ENCODE assay signal across 8 cellular contexts in the genomic region with DNA sequence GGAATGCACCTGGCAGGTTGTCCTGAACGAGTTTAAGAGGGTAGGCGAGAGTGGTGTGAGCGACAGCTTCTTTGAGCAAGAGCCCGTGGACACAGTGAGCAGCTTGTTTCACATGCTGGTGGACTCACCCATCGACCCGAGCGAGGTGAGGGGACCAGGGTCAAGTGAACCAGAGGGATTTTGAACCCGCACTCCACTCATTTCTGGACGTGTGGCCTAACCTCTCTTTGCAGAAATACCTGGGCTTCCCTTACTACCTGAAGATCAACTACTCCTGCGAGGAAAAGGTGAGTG. TPM values are rescaled to one million over a fixed set of nuclear protein-coding genes. Genes with fewer than 3 reads are reported as not detected.
DNase-seq lines count a peak whose midpoint lies in the region; ATAC-seq, FAIRE-seq and TF ChIP-seq lines count a peak whose summit lies in the region.

No MANE protein-coding gene starts in this region.

- H3K9me3 Mint-ChIP-seq in HFFc6 (no peaks in the 10 kb centered on the region), brain (peaks cover 0 to 4% (median 0%) of the 10 kb centered on the region in 5 experiments)

- TF ChIP-seq RAD21 in A549 (conservative IDR thresholded peaks at IDR 0.05 in 1 of 2, IDR thresholded peaks at IDR 0.05 in 1 of 2): no peak

- CTCF ChIA-PET in A549 (lab: Yijun Ruan, JAX): interaction anchor here (0.7 to 3.3 kb wide), 8 partner anchors 21 to 195 kb away, joined by 3 to 25 read pairs (median 4); partner anchors contain the start of genes FAM98C and PSMD8

- H3K4me3 Mint-ChIP-seq in HFFc6 (peak overlapping the region; percentile 96), brain (peak overlapping the region; percentile 93 to 99 (median 96))

- ATAC-seq in A549 (no peak), HG02870 (IDR thresholded peaks at IDR 0.05; ENCODE audit: unreplicated experiment) (no peak), esophagus mucosa (no peak)

- DNase-seq in A549 (ENCODE audit: low read depth in 1 of 2, low spot score in 1 of 2) (peak in 1 of 2 experiments; percentile 35), HFFc6 (no peak), NK-92 (lab: John Stamatoyannopoulos, UW; ENCODE audit: unreplicated experiment) (no peak)
- no peak for DNase-seq in stimulated activated CD4-positive, alpha-beta T cell treated with anti-CD3 and anti-CD28 coated beads, Interleukin-12 subunit alpha, Interleukin-12 subunit beta, amount 100 ng/mL, for 4 hours

- 60% methylated on average over 10 of the region's 10 CpGs for WGBS in A549 (ENCODE audit: missing lambda C conversion rate)

- no peak for TF ChIP-seq EP300 in A549 (IDR thresholded peaks at IDR 0.05)

- H3K4me1 Mint-ChIP-seq in HFFc6 (ENCODE audit: low read depth) (peaks cover 17% of the 10 kb centered on the region), brain (peaks cover 40% of the 10 kb centered on the region)

- peak overlapping the region; percentile 27 to 69; a peak in 3 of 6 replicates for H3K27ac ChIP-seq in A549
- peak overlapping the region; percentile 59 to 99 for H3K27ac ChIP-seq in mucosa of rectum (ENCODE audit: low read depth in 2 of 2, low read length in 2 of 2)

- H3K27ac Mint-ChIP-seq in HFFc6 (no peak overlapping the region), brain (peak overlapping the region; percentile 94 to 99 (median 97))

- POLR2A ChIA-PET in A549 (lab: Yijun Ruan, JAX): no interaction called here

- peak overlapping the region; percentile 24 to 64 for H3K9ac ChIP-seq in mucosa of rectum (ENCODE audit: low read depth in 1 of 2, low read length in 2 of 2)

- no peaks in the 10 kb centered on the region for H3K9me3 ChIP-seq in A549
- no peaks in the 10 kb centered on the region for H3K9me3 ChIP-seq in mucosa of rectum (ENCODE audit: control insufficient read depth in 2 of 2, low read length in 2 of 2)

- peaks cover 0 to 4% of the 10 kb centered on the region in 2 donors for H3K36me3 ChIP-seq in mucosa of rectum (ENCODE audit: control insufficient read depth in 2 of 2, insufficient read depth in 2 of 2, low read length in 2 of 2)

- peak overlapping the region; percentile 81 for H3K4me2 ChIP-seq in A549

- TF ChIP-seq POLR2A in A549 (IDR thresholded peaks at IDR 0.05; ENCODE audit: low read length): no peak

- H3K4me1 ChIP-seq in A549 (peaks cover 8% of the 10 kb centered on the region; the same call in 2 of the 3 replicates), mucosa of rectum (ENCODE audit: control insufficient read depth in 2 of 2, insufficient read depth in 2 of 2, low read length in 2 of 2) (peaks cover 6 to 8% of the 10 kb centered on the region in 2 donors)

- peaks cover 1% of the 10 kb centered on the region; the same call in 1 of the 2 replicates for H3K27me3 Mint-ChIP-seq in HFFc6 (ENCODE audit: insufficient read depth)
- no peaks in the 10 kb centered on the region for H3K27me3 Mint-ChIP-seq in brain

- FAIRE-seq in A549 (lab: Jason Lieb, UNC): no peak

- no peaks in the 10 kb centered on the region for H3K27me3 ChIP-seq in mucosa of rectum (ENCODE audit: control insufficient read depth in 2 of 2, insufficient read depth in 2 of 2, low read length in 2 of 2)

- TF ChIP-seq CTCF in A549 (IDR thresholded peaks at IDR 0.05) (no peak), HFFc6 (IDR thresholded peaks at IDR 0.05) (no peak), brain (conservative IDR thresholded peaks at IDR 0.05) (no peak)

- H3K4me3 ChIP-seq in A549 (peak overlapping the region; percentile 66; the same call in 2 of the 3 replicates), mucosa of rectum (ENCODE audit: low read length in 2 of 2) (peak overlapping the region; percentile 87 to 93)

- H3K36me3 Mint-ChIP-seq in HFFc6 (ENCODE audit: low read depth): no peaks in the 10 kb centered on the region
- H3K36me3 Mint-ChIP-seq in brain: peaks cover 9% of the 10 kb centered on the region

TF ChIP-seq in A549, 52 proteins besides CTCF, POLR2A, EP300 and RAD21:
- TF ChIP-seq REST (IDR thresholded peaks at IDR 0.05): no peak
- TF ChIP-seq HOXB13 (CRISPR knock-in tag; IDR thresholded peaks at IDR 0.05; ENCODE audit: low read depth): no peak

RNA-seq across cellular contexts. Expression of gene CATSPERG, which starts 1.7 kb away (rescaled TPM):
- polyA plus RNA-seq in A549 (2011; rRNA removed) (1.4 and 1.7 TPM in 2 replicates), A549 (2017; fragmentation: RNase III; extraction: RNeasy Plus Mini Kit Qiagen cat#74134 plus additional on column Dnase treatment) (0.62 to 1.4 TPM (median 0.80 TPM) in 3 replicates), brain (ENCODE audit: insufficient read depth, low read depth, low replicate concordance) (3.2 TPM)
- polyA plus RNA-seq in A549 (2012; cell fraction: cytosol; rRNA removed): 0.89 and 0.96 TPM in 2 replicates
- 3.0 and 4.6 TPM in 2 replicates for polyA plus RNA-seq in A549 (2012; cell fraction: nucleus; rRNA removed)
- polyA minus RNA-seq in A549 (2011; rRNA and poly(A)+ RNA removed): 3.0 and 3.4 TPM in 2 replicates
- under 1 TPM in 5 of 6 experiments, not detected in 1; 0.14 to 0.66 (median 0.25) TPM for total RNA-seq in HFFc6 (2021; fragmentation: NEBNext Ultra II Directional; extraction: Animal tissue kit (Norgen Biotek cat#: 25700))
- 2.0 TPM for total RNA-seq in esophagus mucosa

RNA-seq across cellular contexts. Expression of gene KCNK6, which starts 17.7 kb away (rescaled TPM):
- polyA plus RNA-seq in A549 (2011; rRNA removed) (2.8 and 3.8 TPM in 2 replicates), A549 (2017; fragmentation: RNase III; extraction: RNeasy Plus Mini Kit Qiagen cat#74134 plus additional on column Dnase treatment) (2.4 to 2.8 TPM (median 2.4 TPM) in 3 replicates), brain (ENCODE audit: insufficient read depth, low read depth, low replicate concordance) (0.48 TPM)
- 1.4 and 2.6 TPM in 2 replicates for polyA plus RNA-seq in A549 (2012; cell fraction: cytosol; rRNA removed)
- polyA plus RNA-seq in A549 (2012; cell fraction: nucleus; rRNA removed): 2.2 and 3.9 TPM in 2 replicates
- 1.4 and 2.1 TPM in 2 replicates for polyA minus RNA-seq in A549 (2011; rRNA and poly(A)+ RNA removed)
- 1 to 10 TPM; 2.6 to 9.2 (median 2.9) TPM for total RNA-seq in HFFc6 (2021; fragmentation: NEBNext Ultra II Directional; extraction: Animal tissue kit (Norgen Biotek cat#: 25700))
- 22.8 TPM for total RNA-seq in esophagus mucosa

RNA-seq across cellular contexts. Expression of gene YIF1B, which starts 21.6 kb away (rescaled TPM):
- polyA plus RNA-seq in A549 (2011; rRNA removed): 75.5 and 88.1 TPM in 2 replicates
- polyA plus RNA-seq in A549 (2012; cell fraction: cytosol; rRNA removed): 225 and 320 TPM in 2 replicates
- polyA plus RNA-seq in A549 (2012; cell fraction: nucleus; rRNA removed): 303 and 382 TPM in 2 replicates
- 87.5 to 104 TPM (median 100 TPM) in 3 replicates for polyA plus RNA-seq in A549 (2017; fragmentation: RNase III; extraction: RNeasy Plus Mini Kit Qiagen cat#74134 plus additional on column Dnase treatment)
- 75.2 and 83.9 TPM in 2 replicates for polyA minus RNA-seq in A549 (2011; rRNA and poly(A)+ RNA removed)
- 10 to 100 TPM; 80.8 to 98.5 (median 86.6) TPM for total RNA-seq in HFFc6 (2021; fragmentation: NEBNext Ultra II Directional; extraction: Animal tissue kit (Norgen Biotek cat#: 25700))
- 79.5 TPM for polyA plus RNA-seq in brain (ENCODE audit: insufficient read depth, low read depth, low replicate concordance)
- 43.1 TPM for total RNA-seq in esophagus mucosa

RNA-seq across cellular contexts. Expression of gene C19orf33, which starts 33.3 kb away (rescaled TPM):
- polyA plus RNA-seq in A549 (2011; rRNA removed) (197 and 302 TPM in 2 replicates), A549 (2017; fragmentation: RNase III; extraction: RNeasy Plus Mini Kit Qiagen cat#74134 plus additional on column Dnase treatment) (487 to 531 TPM (median 489 TPM) in 3 replicates), brain (ENCODE audit: insufficient read depth, low read depth, low replicate concordance) (3.0 TPM)
- 1,004 and 1,085 TPM in 2 replicates for polyA plus RNA-seq in A549 (2012; cell fraction: cytosol; rRNA removed)
- polyA plus RNA-seq in A549 (2012; cell fraction: nucleus; rRNA removed): 520 and 541 TPM in 2 replicates
- 17.0 and 21.4 TPM in 2 replicates for polyA minus RNA-seq in A549 (2011; rRNA and poly(A)+ RNA removed)
- not detected for total RNA-seq in HFFc6 (2021; fragmentation: NEBNext Ultra II Directional; extraction: Animal tissue kit (Norgen Biotek cat#: 25700))
- total RNA-seq in esophagus mucosa: 272 TPM

RNA-seq across cellular contexts. Expression of gene PSMD8, which starts 37.1 kb away (rescaled TPM):
- 437 and 469 TPM in 2 replicates for polyA plus RNA-seq in A549 (2011; rRNA removed)
- 941 and 1,147 TPM in 2 replicates for polyA plus RNA-seq in A549 (2012; cell fraction: cytosol; rRNA removed)
- polyA plus RNA-seq in A549 (2012; cell fraction: nucleus; rRNA removed): 541 and 764 TPM in 2 replicates
- 456 to 462 TPM (median 458 TPM) in 3 replicates for polyA plus RNA-seq in A549 (2017; fragmentation: RNase III; extraction: RNeasy Plus Mini Kit Qiagen cat#74134 plus additional on column Dnase treatment)
- 402 and 496 TPM in 2 replicates for polyA minus RNA-seq in A549 (2011; rRNA and poly(A)+ RNA removed)
- total RNA-seq in HFFc6 (2021; fragmentation: NEBNext Ultra II Directional; extraction: Animal tissue kit (Norgen Biotek cat#: 25700)): 100 to 1,000 TPM; 229 to 298 (median 259) TPM
- polyA plus RNA-seq in brain (ENCODE audit: insufficient read depth, low read depth, low replicate concordance): 293 TPM
- total RNA-seq in esophagus mucosa: 154 TPM
